In genomic region chr3:181329024-181329423, GRCh38 we compare ENCODE assay signal across 1 cellular context.
TF ChIP-seq lines count a peak whose summit lies in the region.

No MANE protein-coding gene starts in this region.

TF ChIP-seq in HEK293, 187 proteins besides CTCF, POLR2A, EP300 and RAD21 (continued from another document and continues in another):
- peak; percentile 90 for TF ChIP-seq KLF17 (tag by site-specific recombination; IDR thresholded peaks at IDR 0.05)
- peak; percentile 73 for TF ChIP-seq MYNN (tag by site-specific recombination; IDR thresholded peaks at IDR 0.05; ENCODE audit: borderline replicate concordance)
- no peak for TF ChIP-seq ZNF514 (tag by site-specific recombination; IDR thresholded peaks at IDR 0.05)
- peak; percentile 96; the same call in 1 of the 2 replicates for TF ChIP-seq ZNF501 (tag by site-specific recombination; IDR thresholded peaks at IDR 0.05)
- no peak for TF ChIP-seq ZNF114 (tag by site-specific recombination; IDR thresholded peaks at IDR 0.05)
- TF ChIP-seq ZNF777 (tag by site-specific recombination; IDR thresholded peaks at IDR 0.05; ENCODE audit: borderline replicate concordance): no peak
- TF ChIP-seq ZNF664 (tag by site-specific recombination; IDR thresholded peaks at IDR 0.05): peak; percentile 94
- 0 out of 2 replicates have a peak, but pooled peaks have one; percentile 89 for TF ChIP-seq ZNF138 (tag by site-specific recombination; IDR thresholded peaks at IDR 0.05; ENCODE audit: borderline replicate concordance)
- 0 out of 2 replicates have a peak, but pooled peaks have one; percentile 23 for TF ChIP-seq ZNF354C (tag by site-specific recombination; IDR thresholded peaks at IDR 0.05; ENCODE audit: borderline replicate concordance, low read depth)
- TF ChIP-seq ZNF324 (tag by site-specific recombination; IDR thresholded peaks at IDR 0.05): peak; percentile 88
- TF ChIP-seq HOXD13 (CRISPR knock-in tag; IDR thresholded peaks at IDR 0.05; ENCODE audit: borderline replicate concordance): peak; percentile 99
- TF ChIP-seq ZNF362 (tag by site-specific recombination; IDR thresholded peaks at IDR 0.05): peak; percentile 100
- 0 out of 2 replicates have a peak, but pooled peaks have one; percentile 49 for TF ChIP-seq ZNF174 (tag by site-specific recombination; IDR thresholded peaks at IDR 0.05)
- peak; percentile 89; the same call in 1 of the 2 replicates for TF ChIP-seq KLF7 (tag by site-specific recombination; IDR thresholded peaks at IDR 0.05; ENCODE audit: borderline replicate concordance)
- TF ChIP-seq ZBTB10 (tag by site-specific recombination; IDR thresholded peaks at IDR 0.05): no peak
- TF ChIP-seq YY2 (tag by site-specific recombination; IDR thresholded peaks at IDR 0.05): peak; percentile 60; the same call in 1 of the 2 replicates
- TF ChIP-seq ZSCAN18 (tag by site-specific recombination; IDR thresholded peaks at IDR 0.05): peak; percentile 72; the same call in 1 of the 2 replicates
- no peak for TF ChIP-seq ZNF704 (tag by site-specific recombination; IDR thresholded peaks at IDR 0.05)
- TF ChIP-seq ZNF558 (tag by site-specific recombination; IDR thresholded peaks at IDR 0.05): peak; percentile 75; the same call in 1 of the 2 replicates
- TF ChIP-seq SP3 (tag by site-specific recombination; IDR thresholded peaks at IDR 0.05): peak; percentile 47
- peak; percentile 82 for TF ChIP-seq KLF16 (tag by site-specific recombination; IDR thresholded peaks at IDR 0.05)
- TF ChIP-seq ZNF280D (tag by site-specific recombination; IDR thresholded peaks at IDR 0.05): no peak
- TF ChIP-seq ZNF692 (tag by site-specific recombination; IDR thresholded peaks at IDR 0.05): peak; percentile 86
- peak; percentile 86 for TF ChIP-seq ZNF121 (tag by site-specific recombination; IDR thresholded peaks at IDR 0.05)
- TF ChIP-seq ZNF18 (tag by site-specific recombination; IDR thresholded peaks at IDR 0.05): peak; percentile 95
- 0 out of 2 replicates have a peak, but pooled peaks have one; percentile 23 for TF ChIP-seq ZNF26 (tag by site-specific recombination; IDR thresholded peaks at IDR 0.05)
- no peak for TF ChIP-seq ZNF555 (tag by site-specific recombination; conservative IDR thresholded peaks at IDR 0.05)
- TF ChIP-seq ZNF610 (tag by site-specific recombination; IDR thresholded peaks at IDR 0.05; ENCODE audit: borderline replicate concordance): peak; percentile 85
- peak; percentile 63; the same call in 1 of the 2 replicates for TF ChIP-seq ZNF239 (tag by site-specific recombination; IDR thresholded peaks at IDR 0.05)
- TF ChIP-seq ZNF529 (tag by site-specific recombination; IDR thresholded peaks at IDR 0.05; ENCODE audit: insufficient replicate concordance): no peak
- TF ChIP-seq ZSCAN5A (tag by site-specific recombination; IDR thresholded peaks at IDR 0.05): no peak
- TF ChIP-seq ZNF600 (tag by site-specific recombination; IDR thresholded peaks at IDR 0.05): no peak
- no peak for TF ChIP-seq SETDB1 (IDR thresholded peaks at IDR 0.05; ENCODE audit: insufficient read length, low read length)
- TF ChIP-seq ZNF221 (tag by site-specific recombination; IDR thresholded peaks at IDR 0.05; ENCODE audit: borderline replicate concordance): 0 out of 2 replicates have a peak, but pooled peaks have one; percentile 66
- no peak for TF ChIP-seq ZNF37A (tag by site-specific recombination; IDR thresholded peaks at IDR 0.05)
- TF ChIP-seq PRDM1 (tag by site-specific recombination; IDR thresholded peaks at IDR 0.05): no peak
- peak; percentile 83 for TF ChIP-seq ZBTB21 (tag by site-specific recombination; IDR thresholded peaks at IDR 0.05)
- no peak for TF ChIP-seq ZNF169 (tag by site-specific recombination; IDR thresholded peaks at IDR 0.05)
- TF ChIP-seq ZNF654 (tag by site-specific recombination; IDR thresholded peaks at IDR 0.05; ENCODE audit: low read depth): peak; percentile 22; the same call in 1 of the 2 replicates
